In the genomic region with DNA sequence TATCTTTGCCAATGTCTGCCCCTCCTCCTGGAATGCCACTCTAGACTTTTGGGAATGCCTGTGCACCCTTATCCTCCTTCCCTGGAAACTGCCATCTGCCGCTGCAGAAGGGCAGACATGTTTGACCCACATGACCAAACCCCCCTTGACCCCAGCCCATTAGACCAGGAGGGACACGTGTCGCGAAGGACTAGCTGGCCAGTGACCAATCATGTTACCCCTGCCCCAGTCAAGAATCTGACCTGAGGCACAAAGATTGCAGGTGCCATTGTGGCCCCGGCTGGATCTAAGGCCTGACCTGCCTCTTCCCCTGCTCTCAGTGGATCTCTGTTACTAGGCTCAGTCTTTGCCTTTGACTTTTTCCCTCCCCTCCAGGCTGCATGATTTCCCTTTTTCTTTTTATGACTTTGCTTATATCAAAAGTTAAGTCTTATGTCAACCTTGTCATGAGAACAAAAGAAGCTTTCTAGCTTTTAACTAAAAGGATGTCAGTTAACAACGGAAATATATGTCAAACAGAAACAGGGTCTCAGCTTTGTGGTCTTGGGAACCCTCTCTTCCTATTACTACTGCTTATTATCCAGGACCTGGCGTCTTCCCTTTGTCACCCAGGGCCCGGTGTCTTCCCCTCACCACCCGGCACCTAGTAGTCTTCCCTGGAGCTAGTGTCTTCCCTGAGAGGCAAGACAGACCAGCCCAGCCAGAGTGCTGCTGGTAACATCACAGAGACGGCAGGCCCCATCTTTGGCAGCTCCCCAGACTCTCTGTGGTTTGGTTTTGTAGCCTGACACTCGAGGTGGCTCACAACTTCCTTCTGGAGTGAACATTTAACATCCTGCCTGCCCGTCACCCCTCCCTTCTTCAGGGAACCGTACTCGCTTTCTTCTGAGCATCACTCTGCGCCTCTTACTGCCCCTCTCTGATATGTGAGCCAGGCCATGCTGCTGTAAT, we compare ENCODE assay signal across 8 cellular contexts. TPM values are rescaled to one million over a fixed set of nuclear protein-coding genes. Genes with fewer than 3 reads are reported as not detected.
DNase-seq lines count a peak whose midpoint lies in the region; ATAC-seq and TF ChIP-seq lines count a peak whose summit lies in the region.

No MANE protein-coding gene starts in this region.

- H2AFZ ChIP-seq in ACC112 (ENCODE audit: low read length, unreplicated experiment): no peak overlapping the region
- no peak overlapping the region for H2AFZ ChIP-seq in fibroblast of lung (ENCODE audit: low read length)

- peaks cover 5% of the 10 kb centered on the region for H3K4me1 Mint-ChIP-seq in endodermal cell

- ATAC-seq in GM21447 (IDR thresholded peaks at IDR 0.05; ENCODE audit: unreplicated experiment): peak; percentile 64

- H3K79me2 ChIP-seq in ACC112 (ENCODE audit: control insufficient read depth, insufficient read depth, low read length, unreplicated experiment) (no peaks in the 10 kb centered on the region), fibroblast of lung (ENCODE audit: control insufficient read depth, insufficient read depth, low read length) (no peaks in the 10 kb centered on the region)

- H3K9me3 ChIP-seq in fibroblast of lung (ENCODE audit: control insufficient read depth, insufficient read depth, low read depth, low read length): no peaks in the 10 kb centered on the region
- H3K9me3 ChIP-seq in endodermal cell (ENCODE audit: control insufficient read depth, low read length): no peaks in the 10 kb centered on the region

- peak; percentile 90 for DNase-seq in MV-4-11 (lab: John Stamatoyannopoulos, UW)
- DNase-seq in activated CD8-positive, alpha-beta memory T cell treated with anti-CD3 and anti-CD28 coated beads for 48 hours (ENCODE audit: low read depth in 2 of 3, low spot score in 2 of 3): peak; percentile 39 to 56 (median 41)
- peak; percentile 89 to 90 for DNase-seq in fibroblast of lung (ENCODE audit: low read depth in 2 of 2)
- DNase-seq in stimulated activated CD4-positive, alpha-beta T cell treated with anti-CD3 and anti-CD28 coated beads, Interleukin-15, amount 100 ng/mL, for 48 hours (ENCODE audit: low read depth in 2 of 2): peak; percentile 64 to 69
- no peak for DNase-seq in endodermal cell
- DNase-seq in retina: no peak

- no peaks in the 10 kb centered on the region for H3K27me3 Mint-ChIP-seq in endodermal cell (ENCODE audit: insufficient read depth)

- no peaks in the 10 kb centered on the region for H3K27me3 ChIP-seq in ACC112 (ENCODE audit: insufficient read depth, low read length)
- H3K27me3 ChIP-seq in fibroblast of lung (ENCODE audit: control insufficient read depth, insufficient read depth, low read length): no peaks in the 10 kb centered on the region
- no peaks in the 10 kb centered on the region for H3K27me3 ChIP-seq in endodermal cell (ENCODE audit: control insufficient read depth, insufficient read depth, low read length, poor library complexity, severe bottlenecking)

- H4K20me1 ChIP-seq in fibroblast of lung (ENCODE audit: control insufficient read depth, extremely low read depth, insufficient read depth, low read length): no peaks in the 10 kb centered on the region

- H3K9me3 Mint-ChIP-seq in endodermal cell: no peaks in the 10 kb centered on the region

- no peaks in the 10 kb centered on the region for H3K36me3 Mint-ChIP-seq in endodermal cell (ENCODE audit: low read depth)

- H3K27ac Mint-ChIP-seq in endodermal cell: no peak overlapping the region

- H3K4me3 Mint-ChIP-seq in endodermal cell: no peak overlapping the region

- H3K4me2 ChIP-seq in fibroblast of lung (ENCODE audit: extremely low read depth, insufficient read depth, low read length): no peak overlapping the region

- H3K27ac ChIP-seq in ACC112 (ENCODE audit: low read depth, low read length): peak overlapping the region; percentile 43; the same call in 1 of the 2 replicates
- no peak overlapping the region for H3K27ac ChIP-seq in fibroblast of lung (ENCODE audit: insufficient read depth, low read length)
- no peak overlapping the region for H3K27ac ChIP-seq in endodermal cell (ENCODE audit: low read depth, low read length)

- no peak overlapping the region for H3K4me3 ChIP-seq in ACC112 (ENCODE audit: low read depth, low read length)
- no peak overlapping the region for H3K4me3 ChIP-seq in fibroblast of lung (replicated peaks in 1 of 4; ENCODE audit: control extremely low read depth in 1 of 4, insufficient read depth in 1 of 4, low read depth in 3 of 4, low read length in 4 of 4)
- no peak overlapping the region for H3K4me3 ChIP-seq in endodermal cell (ENCODE audit: low read length)

- TF ChIP-seq CTCF in fibroblast of lung (conservative IDR thresholded peaks at IDR 0.05 in 1 of 2, IDR thresholded peaks at IDR 0.05 in 1 of 2; ENCODE audit: low read depth in 1 of 2, low read length in 2 of 2) (no peak), endodermal cell (conservative IDR thresholded peaks at IDR 0.05) (no peak)

- WGBS in endodermal cell (ENCODE audit: insufficient coverage in 1 of 2, insufficient read length in 1 of 2), 2 experiments: 89 to 93% methylated on average over 12 to 15 of the region's 15 CpGs

- H3K4me1 ChIP-seq in ACC112 (ENCODE audit: control insufficient read depth, insufficient read depth, low read length, unreplicated experiment) (peaks cover 38% of the 10 kb centered on the region), fibroblast of lung (ENCODE audit: control insufficient read depth, extremely low read depth, insufficient read depth, low read length) (peaks cover 22% of the 10 kb centered on the region), endodermal cell (ENCODE audit: control insufficient read depth, insufficient read depth, low read length) (no peaks in the 10 kb centered on the region)

- H3K36me3 ChIP-seq in ACC112 (ENCODE audit: insufficient read depth, low read length): no peaks in the 10 kb centered on the region
- H3K36me3 ChIP-seq in fibroblast of lung (ENCODE audit: control insufficient read depth, insufficient read depth, low read length): no peaks in the 10 kb centered on the region
- no peaks in the 10 kb centered on the region for H3K36me3 ChIP-seq in endodermal cell (ENCODE audit: control insufficient read depth, insufficient read depth, low read length)

- H3K9ac ChIP-seq in fibroblast of lung (ENCODE audit: insufficient read depth, low read length): no peak overlapping the region
- H3K9ac ChIP-seq in endodermal cell (ENCODE audit: extremely low read depth, low read length, poor library complexity, severe bottlenecking): no peak overlapping the region

RNA-seq across cellular contexts. Expression of a gene that starts 24.4 kb away (rescaled TPM):
- total RNA-seq in fibroblast of lung: 18.2 and 18.7 TPM in 2 replicates
- 63.0 and 82.2 TPM in 2 replicates for polyA plus RNA-seq in fibroblast of lung
- 53.2 and 71.9 TPM in 2 replicates for polyA plus RNA-seq in fibroblast of lung (2012)
- polyA minus RNA-seq in fibroblast of lung (ENCODE audit: low replicate concordance): 137 and 359 TPM in 2 replicates
- total RNA-seq in endodermal cell: 10 to 100 TPM; 50.4 to 51.0 TPM
- 54.6 TPM for polyA plus RNA-seq in endodermal cell (2013, experiment 1 of 2)
- 46.4 TPM for polyA plus RNA-seq in endodermal cell (2013, experiment 2 of 2)

Comparison
In these comparisons a context has a peak if more than half of its experiments do, and no peak if none do; other contexts are left out.
1. DNase-seq: peak in MV-4-11 (single experiment), activated CD8-positive, alpha-beta memory T cell treated with anti-CD3 and anti-CD28 coated beads for 48 hours (3 of 3), fibroblast of lung (2 of 2) and stimulated activated CD4-positive, alpha-beta T cell treated with anti-CD3 and anti-CD28 coated beads, Interleukin-15, amount 100 ng/mL, for 48 hours (2 of 2); none in endodermal cell (single experiment) and retina (single experiment).